Comparison of ENCODE assay signal across 25 cellular contexts in the genomic region with DNA sequence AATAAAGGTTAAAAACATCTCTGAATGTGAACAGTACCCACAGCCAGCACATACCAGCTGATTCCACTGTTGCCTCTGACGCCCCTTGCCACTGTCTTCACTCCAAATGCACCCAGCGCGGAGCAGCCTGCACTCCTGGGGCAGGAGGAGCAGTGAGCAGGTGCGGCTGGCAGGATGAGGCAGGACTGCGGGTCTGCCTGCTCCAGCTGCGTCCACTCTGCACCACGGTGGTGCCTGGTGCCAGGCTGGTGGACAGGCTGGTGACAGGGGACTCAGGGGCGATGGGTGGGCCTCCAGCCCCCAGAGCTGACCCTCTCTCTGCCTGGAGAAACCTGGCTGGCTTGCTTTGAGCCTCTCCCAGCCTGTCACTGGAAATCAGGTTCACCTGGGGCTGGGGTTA. TPM values are rescaled to one million over a fixed set of nuclear protein-coding genes. Genes with fewer than 3 reads are reported as not detected.
DNase-seq lines count a peak whose midpoint lies in the region; ATAC-seq and TF ChIP-seq lines count a peak whose summit lies in the region.
"Had no signal": no experiment of that assay in that cellular context is flagged by ENCODE, and none has a peak within 500 bp of the region (broad histone marks: within the 10 kb centered on the region; RNA-seq: fewer than 3 reads in every experiment).

No MANE protein-coding gene starts in this region.

- H3K27ac Mint-ChIP-seq in MCF 10A (ENCODE audit: low read depth, unreplicated experiment): no peak overlapping the region
- H3K27ac Mint-ChIP-seq: H9 had no signal

- no peak for DNase-seq in breast epithelium (ENCODE audit: low spot score in 2 of 2)
- DNase-seq in MCF 10A (ENCODE audit: unreplicated experiment): no peak
- DNase-seq in mucosa of descending colon: peak in 2 of 3 donors; percentile 21 to 40
- no peak for DNase-seq in ascending aorta (ENCODE audit: low spot score in 2 of 2)
- no peak for DNase-seq in activated CD8-positive, alpha-beta memory T cell treated with anti-CD3 and anti-CD28 coated beads for 24 hours
- DNase-seq in COLO829 (ENCODE audit: low spot score): no peak
- no peak for DNase-seq in middle frontal gyrus (ENCODE audit: extremely low spot score, low spot score)
- DNase-seq: BE2C, DND-41, GM23248, H9, MM.1S, NCI-H1092, NCI-H1436, NCI-H1930, NCI-H2171, NCI-H345, NCI-H524, NCI-H774, OCI-M1, SIG-M5, SK-N-SH had no signal

- H3K4me3 Mint-ChIP-seq in MCF 10A (ENCODE audit: unreplicated experiment): no peak overlapping the region
- H3K4me3 Mint-ChIP-seq: H9 had no signal

- H3K36me3 Mint-ChIP-seq in MCF 10A (ENCODE audit: insufficient read depth, unreplicated experiment): peaks cover 13% of the 10 kb centered on the region

- H3K36me3 ChIP-seq in breast epithelium (no peaks in the 10 kb centered on the region), mucosa of descending colon (ENCODE audit: low read depth) (no peaks in the 10 kb centered on the region), ascending aorta (peaks cover 0 to 2% of the 10 kb centered on the region in 2 donors)
- H3K36me3 ChIP-seq: BE2C had no signal

- CTCF ChIA-PET in MCF 10A (lab: Yijun Ruan, JAX): no interaction called here

- H3K27me3 Mint-ChIP-seq in MCF 10A (ENCODE audit: insufficient read depth, unreplicated experiment): no peaks in the 10 kb centered on the region

- no peaks in the 10 kb centered on the region for H3K9me3 ChIP-seq in breast epithelium
- no peaks in the 10 kb centered on the region for H3K9me3 ChIP-seq in mucosa of descending colon
- no peaks in the 10 kb centered on the region for H3K9me3 ChIP-seq in ascending aorta
- H3K9me3 ChIP-seq: BE2C, SK-N-SH had no signal

- POLR2A ChIA-PET in MCF 10A (lab: Yijun Ruan, JAX): interaction anchor here (0.7 kb wide), 1 partner anchor 10 kb away, joined by 4 read pairs; the partner anchor contains the start of gene RAB40B

- no peaks in the 10 kb centered on the region for H3K27me3 ChIP-seq in breast epithelium
- H3K27me3 ChIP-seq in ascending aorta: no peaks in the 10 kb centered on the region
- H3K27me3 ChIP-seq: BE2C had no signal

- no peak for TF ChIP-seq POLR2A in breast epithelium (IDR thresholded peaks at IDR 0.05)

- intact Hi-C loops in breast epithelium (cut with DNase I; ENCODE audit: low total_unique reads): no loop called here
- intact Hi-C loops in MCF 10A (cut with micrococcal nuclease): no loop called here
- intact Hi-C loops in mucosa of descending colon (cut with DNase I, micrococcal nuclease): no loop called here
- intact Hi-C loops in ascending aorta (cut with DNase I): no loop called here

- no peak for TF ChIP-seq CTCF in breast epithelium (IDR thresholded peaks at IDR 0.05)
- no peak for TF ChIP-seq CTCF in MCF 10A (IDR thresholded peaks at IDR 0.05; ENCODE audit: unreplicated experiment)
- no peak for TF ChIP-seq CTCF in mucosa of descending colon (IDR thresholded peaks at IDR 0.05)
- no peak for TF ChIP-seq CTCF in ascending aorta (IDR thresholded peaks at IDR 0.05)

- H3K4me3 ChIP-seq in breast epithelium (no peak overlapping the region), mucosa of descending colon (no peak overlapping the region), ascending aorta (no peak overlapping the region)
- H3K4me3 ChIP-seq: GM12878, GM23248, K562 had no signal

- no peaks in the 10 kb centered on the region for H3K9me3 Mint-ChIP-seq in MCF 10A (ENCODE audit: unreplicated experiment)

- BruUV-seq in MCF 10A (replicated peaks; lab: Mats Ljungman, UMichigan): no TSS peak

- H3K4me1 Mint-ChIP-seq in MCF 10A (ENCODE audit: insufficient read depth, unreplicated experiment): peaks cover 7% of the 10 kb centered on the region

- H3K27ac ChIP-seq in breast epithelium (peak overlapping the region; percentile 92 to 95), cingulate gyrus (ENCODE audit: low read depth, low read length) (peak overlapping the region; percentile 95), ascending aorta (no peak overlapping the region)
- H3K27ac ChIP-seq: GM23248 had no signal

- H3K4me1 ChIP-seq in breast epithelium (no peaks in the 10 kb centered on the region), mucosa of descending colon (ENCODE audit: low read depth) (peaks cover 2% of the 10 kb centered on the region), ascending aorta (no peaks in the 10 kb centered on the region)
- H3K4me1 ChIP-seq: BE2C had no signal

- ATAC-seq in mucosa of descending colon: no peak
- ATAC-seq: GM12878, K562 had no signal

RNA-seq across cellular contexts. Expression of gene RAB40B, which starts 9.4 kb away (rescaled TPM):
- 10 to 100 TPM in 2 of 3 donors, 1 to 10 TPM in 1; 8.8 to 25.6 (median 12.8) TPM for total RNA-seq in breast epithelium
- 5.9 and 6.3 TPM in 2 replicates for total RNA-seq in MCF 10A (2022)
- total RNA-seq in mucosa of descending colon: 10 to 100 TPM; 21.0 to 52.4 (median 23.9) TPM
- 9.4 TPM for total RNA-seq in ascending aorta

RNA-seq across cellular contexts. Expression of gene FN3KRP, which starts 27.4 kb away (rescaled TPM):
- total RNA-seq in breast epithelium (10 to 100 TPM; 10.4 to 22.1 (median 18.0) TPM), MCF 10A (2022) (21.5 and 24.4 TPM in 2 replicates), mucosa of descending colon (10 to 100 TPM; 30.8 to 36.1 (median 34.8) TPM), ascending aorta (21.0 TPM)

RNA-seq across cellular contexts. Expression of gene WDR45B, which starts 40.8 kb away (rescaled TPM):
- 100 to 1,000 TPM in 1 of 3 donors, 10 to 100 TPM in 2; 74.2 to 118 (median 83.9) TPM for total RNA-seq in breast epithelium
- total RNA-seq in MCF 10A (2022): 87.3 and 88.3 TPM in 2 replicates
- 10 to 100 TPM; 69.0 to 76.0 (median 74.4) TPM for total RNA-seq in mucosa of descending colon
- 53.7 TPM for total RNA-seq in ascending aorta

RNA-seq across cellular contexts. Expression of gene FN3K, which starts 46.3 kb away (rescaled TPM):
- 1 to 10 TPM; 4.5 to 9.4 (median 7.2) TPM for total RNA-seq in breast epithelium
- 1.3 and 4.0 TPM in 2 replicates for total RNA-seq in MCF 10A (2022)
- total RNA-seq in mucosa of descending colon: 10 to 100 TPM; 39.4 to 45.5 (median 40.8) TPM
- total RNA-seq in ascending aorta: 10.5 TPM

Comparison
In these comparisons a context has a peak if more than half of its experiments do, and no peak if none do; other contexts are left out.
1. DNase-seq: peak in mucosa of descending colon (2 of 3); none in breast epithelium (0 of 2), MCF 10A (single experiment), ascending aorta (0 of 2), activated CD8-positive, alpha-beta memory T cell treated with anti-CD3 and anti-CD28 coated beads for 24 hours (single experiment), COLO829 (single experiment) and middle frontal gyrus (single experiment).
2. H3K27ac ChIP-seq: peak in breast epithelium (2 of 2) and cingulate gyrus (single experiment); none in ascending aorta (0 of 2).